10 cellular contexts compared by ENCODE assay signal in genomic region chr15:79872358-79873017, GRCh38. TPM values are rescaled to one million over a fixed set of nuclear protein-coding genes. Genes with fewer than 3 reads are reported as not detected.
DNase-seq lines count a peak whose midpoint lies in the region; ATAC-seq and TF ChIP-seq lines count a peak whose summit lies in the region.
"Had no signal": no experiment of that assay in that cellular context is flagged by ENCODE, and none has a peak within 500 bp of the region (broad histone marks: within the 10 kb centered on the region; RNA-seq: fewer than 3 reads in every experiment).

No MANE protein-coding gene starts in this region.

- no peaks in the 10 kb centered on the region for H3K27me3 Mint-ChIP-seq in activated CD4-positive, alpha-beta T cell treated with anti-CD3 and anti-CD28 coated beads, Interleukin-2, amount 10 ng/mL, durations not matched to agents 24 days and 14 days

- H3K36me3 Mint-ChIP-seq in activated CD4-positive, alpha-beta T cell treated with anti-CD3 and anti-CD28 coated beads, Interleukin-2, amount 10 ng/mL, durations not matched to agents 24 days and 14 days (ENCODE audit: low read depth) = peaks cover 75% of the 10 kb centered on the region

- peak overlapping the region; percentile 51 for H3K27ac Mint-ChIP-seq in activated CD4-positive, alpha-beta T cell treated with anti-CD3 and anti-CD28 coated beads, Interleukin-2, amount 10 ng/mL, durations not matched to agents 24 days and 14 days

- peaks cover 18% of the 10 kb centered on the region for H3K9me3 Mint-ChIP-seq in activated CD4-positive, alpha-beta T cell treated with anti-CD3 and anti-CD28 coated beads, Interleukin-2, amount 10 ng/mL, durations not matched to agents 24 days and 14 days

- H3K4me3 Mint-ChIP-seq in activated CD4-positive, alpha-beta T cell treated with anti-CD3 and anti-CD28 coated beads, Interleukin-2, amount 10 ng/mL, durations not matched to agents 24 days and 14 days = no peak overlapping the region

- TF ChIP-seq CTCF in AG09319 (IDR thresholded peaks at IDR 0.05; ENCODE audit: low read depth, low read length) = no peak

- ATAC-seq in HG03039 (IDR thresholded peaks at IDR 0.05; ENCODE audit: unreplicated experiment) (no peak), HG03521 (IDR thresholded peaks at IDR 0.05; ENCODE audit: unreplicated experiment) (no peak)

- intact Hi-C loops in activated CD4-positive, alpha-beta T cell treated with anti-CD3 and anti-CD28 coated beads, Interleukin-2, amount 10 ng/mL, durations not matched to agents 24 days and 14 days (cut with micrococcal nuclease) = no loop called here

- H3K4me1 Mint-ChIP-seq in activated CD4-positive, alpha-beta T cell treated with anti-CD3 and anti-CD28 coated beads, Interleukin-2, amount 10 ng/mL, durations not matched to agents 24 days and 14 days = peaks cover 13% of the 10 kb centered on the region

- DNase-seq in AG09319 (ENCODE audit: extremely low read depth, low read depth) (peak; percentile 0), HK-2 (ENCODE audit: unreplicated experiment) (peak; percentile 51), iris pigment epithelial cell (ENCODE audit: low read depth) (peak; percentile 87), NCI-H1436 (lab: John Stamatoyannopoulos, UW) (no peak), GM19240 (ENCODE audit: insufficient read length, low spot score) (no peak)
- peak; percentile 83 for DNase-seq in activated CD4-positive, alpha-beta T cell treated with anti-CD3 and anti-CD28 coated beads, Interleukin-2, amount 10 ng/mL, durations not matched to agents 24 days and 14 days
- DNase-seq: colonic mucosa; stimulated activated CD4-positive, alpha-beta T cell treated with anti-CD3 and anti-CD28 coated beads, Interleukin-15, amount 100 ng/mL, for 24 hours had no signal

RNA-seq across cellular contexts. Expression of gene MTHFS, which starts 24.3 kb away (rescaled TPM):
- total RNA-seq in activated CD4-positive, alpha-beta T cell treated with anti-CD3 and anti-CD28 coated beads, Interleukin-2, amount 10 ng/mL, durations not matched to agents 24 days and 14 days = 34.5 and 35.3 TPM in 2 replicates

Comparison
In these comparisons a context has a peak if more than half of its experiments do, and no peak if none do; other contexts are left out.
1. DNase-seq: peak in AG09319 (single experiment), HK-2 (single experiment), activated CD4-positive, alpha-beta T cell treated with anti-CD3 and anti-CD28 coated beads, Interleukin-2, amount 10 ng/mL, durations not matched to agents 24 days and 14 days (single experiment) and iris pigment epithelial cell (single experiment); none in NCI-H1436 (single experiment) and GM19240 (single experiment).